ENCODE assay signal across 17 cellular contexts in the genomic region with DNA sequence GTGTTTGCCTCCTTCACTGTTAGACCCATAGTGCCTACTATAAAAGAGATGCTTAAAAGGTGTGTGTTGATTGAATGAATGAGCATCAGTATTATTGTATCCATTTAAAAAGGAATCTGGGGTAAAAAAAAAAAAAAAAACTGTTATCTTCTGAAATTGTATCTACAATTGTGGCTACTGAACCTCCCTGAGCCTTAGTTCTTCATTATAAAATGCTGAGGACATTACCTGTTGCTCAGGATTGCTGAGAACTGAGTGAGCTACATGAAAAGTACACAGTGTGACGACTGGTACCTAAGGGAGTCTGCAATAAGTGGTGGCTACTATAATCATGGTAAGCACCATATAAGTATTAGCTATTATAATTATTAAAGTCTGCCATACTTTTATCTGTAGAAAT.
DNase-seq lines count a peak whose midpoint lies in the region; ATAC-seq and TF ChIP-seq lines count a peak whose summit lies in the region.
"Had no signal": no experiment of that assay in that cellular context is flagged by ENCODE, and none has a peak within 500 bp of the region (broad histone marks: within the 10 kb centered on the region; RNA-seq: fewer than 3 reads in every experiment).

No MANE protein-coding gene starts in this region.

- H3K4me2 ChIP-seq in neural progenitor cell, result peak overlapping the region; percentile 46
- H3K4me2 ChIP-seq: A549 had no signal

- H3K4me1 ChIP-seq in HEK293 (ENCODE audit: control insufficient read depth, insufficient read depth, low read length) (peaks cover 28% of the 10 kb centered on the region), neural progenitor cell (peaks cover 41% of the 10 kb centered on the region), spleen (peaks cover 0 to 14% (median 3%) of the 10 kb centered on the region in 6 donors)
- H3K4me1 ChIP-seq: A549 had no signal

- ATAC-seq in HG03460 (IDR thresholded peaks at IDR 0.05; ENCODE audit: unreplicated experiment), result no peak
- ATAC-seq: A549; CD8-positive, alpha-beta T cell had no signal

- CTCF ChIA-PET in HEK293 (lab: Yijun Ruan, JAX), result interaction anchor here (0.6 to 0.9 kb wide), 4 partner anchors 11 to 116 kb away, joined by 3 to 5 read pairs (median 4); no protein-coding TSS in a partner anchor

- intact Hi-C loops in spleen (cut with DNase I; ENCODE audit: low total_unique reads), result no loop called here

- H3K9ac ChIP-seq in neural progenitor cell, result no peak overlapping the region

- no peaks in the 10 kb centered on the region for H3K9me3 ChIP-seq in HEK293 (ENCODE audit: control insufficient read depth, insufficient read depth, low read depth, low read length)
- H3K9me3 ChIP-seq in neural progenitor cell (ENCODE audit: low read depth), result no peaks in the 10 kb centered on the region
- H3K9me3 ChIP-seq in spleen, result no peaks in the 10 kb centered on the region
- H3K9me3 ChIP-seq: A549 had no signal

- H3K4me3 Mint-ChIP-seq in neural progenitor cell, result no peak overlapping the region
- H3K4me3 Mint-ChIP-seq: CD8-positive, alpha-beta T cell; H9 had no signal

- H3K27me3 ChIP-seq in neural progenitor cell, result no peaks in the 10 kb centered on the region
- no peaks in the 10 kb centered on the region for H3K27me3 ChIP-seq in spleen (replicated peaks in 1 of 7)

- no peaks in the 10 kb centered on the region for H4K20me1 ChIP-seq in neural progenitor cell (ENCODE audit: low read depth)

- H3K4me1 Mint-ChIP-seq in neural progenitor cell, result peaks cover 18% of the 10 kb centered on the region

- no peaks in the 10 kb centered on the region for H3K36me3 Mint-ChIP-seq in neural progenitor cell

- POLR2A ChIA-PET in HEK293 (lab: Yijun Ruan, JAX), result interaction anchor here (0.6 kb wide), 1 partner anchor 164 kb away, joined by 4 read pairs; no protein-coding TSS in a partner anchor

- peaks cover 21% of the 10 kb centered on the region for H3F3A ChIP-seq in neural progenitor cell (ENCODE audit: low read depth)

- H3K36me3 ChIP-seq in HEK293 (ENCODE audit: control insufficient read depth in 2 of 2, insufficient read depth in 1 of 2, low read length in 2 of 2), result no peaks in the 10 kb centered on the region
- no peaks in the 10 kb centered on the region for H3K36me3 ChIP-seq in neural progenitor cell
- H3K36me3 ChIP-seq in spleen, result peaks cover 0 to 39% (median 6%) of the 10 kb centered on the region in 6 donors

- TF ChIP-seq POLR2A in spleen (IDR thresholded peaks at IDR 0.05), result no peak

- no peak overlapping the region for H2AFZ ChIP-seq in neural progenitor cell (replicated peaks)

- no peak overlapping the region for H3K4me3 ChIP-seq in HEK293 (ENCODE audit: low read depth, low read length)
- no peak overlapping the region for H3K4me3 ChIP-seq in neural progenitor cell
- H3K4me3 ChIP-seq in spleen, result no peak overlapping the region
- H3K4me3 ChIP-seq: A549 had no signal

- no peaks in the 10 kb centered on the region for H3K79me2 ChIP-seq in neural progenitor cell (ENCODE audit: low read depth)

- no peak overlapping the region for H3K27ac Mint-ChIP-seq in neural progenitor cell
- H3K27ac Mint-ChIP-seq: CD8-positive, alpha-beta T cell; H9 had no signal

- no peaks in the 10 kb centered on the region for H3K9me3 Mint-ChIP-seq in neural progenitor cell
- H3K9me3 Mint-ChIP-seq: CD8-positive, alpha-beta T cell; H9 had no signal

- DNase-seq in NCI-H2107 treated with DMSO at 0.1 percent for 48 hours (lab: John Stamatoyannopoulos, UW; ENCODE audit: unreplicated experiment) (peak; percentile 5), NCI-H2107 (lab: John Stamatoyannopoulos, UW) (no peak), neural progenitor cell (ENCODE audit: low spot score) (no peak), spleen (no peak), NCI-H524 treated with DMSO at 0.1 percent for 48 hours (lab: John Stamatoyannopoulos, UW) (no peak)
- DNase-seq: AML-193; CD8-positive, alpha-beta T cell; COR-L47; DMS 273 treated with DMSO at 0.1 percent for 48 hours; DMS53; DND-41; EL; H9 had no signal

- peaks cover 4% of the 10 kb centered on the region for H3K27me3 Mint-ChIP-seq in neural progenitor cell (ENCODE audit: insufficient read depth, low read depth)

- H3K27ac ChIP-seq in HEK293 (ENCODE audit: extremely low read depth, low read depth, low read length), result no peak overlapping the region
- H3K27ac ChIP-seq in neural progenitor cell, result no peak overlapping the region
- no peak overlapping the region for H3K27ac ChIP-seq in spleen
- H3K27ac ChIP-seq: 22Rv1, A549 had no signal

- TF ChIP-seq CTCF in HEK293 (tag by site-specific recombination; IDR thresholded peaks at IDR 0.05) (no peak), neural progenitor cell (IDR thresholded peaks at IDR 0.05) (no peak), spleen (IDR thresholded peaks at IDR 0.05 in 8 of 11, conservative IDR thresholded peaks at IDR 0.05 in 3 of 11) (no peak)

- WGBS in spleen, 5 donors, result 83 to 100% (median 92%) methylated on average over 1 of the region's 1 CpG

TF ChIP-seq in HEK293, 187 proteins besides CTCF, POLR2A, EP300 and RAD21:
- TF ChIP-seq RBAK (tag by site-specific recombination; IDR thresholded peaks at IDR 0.05), result no peak
- peak; percentile 88 for TF ChIP-seq SCRT2 (tag by site-specific recombination; IDR thresholded peaks at IDR 0.05)
- TF ChIP-seq, protein P1, sequence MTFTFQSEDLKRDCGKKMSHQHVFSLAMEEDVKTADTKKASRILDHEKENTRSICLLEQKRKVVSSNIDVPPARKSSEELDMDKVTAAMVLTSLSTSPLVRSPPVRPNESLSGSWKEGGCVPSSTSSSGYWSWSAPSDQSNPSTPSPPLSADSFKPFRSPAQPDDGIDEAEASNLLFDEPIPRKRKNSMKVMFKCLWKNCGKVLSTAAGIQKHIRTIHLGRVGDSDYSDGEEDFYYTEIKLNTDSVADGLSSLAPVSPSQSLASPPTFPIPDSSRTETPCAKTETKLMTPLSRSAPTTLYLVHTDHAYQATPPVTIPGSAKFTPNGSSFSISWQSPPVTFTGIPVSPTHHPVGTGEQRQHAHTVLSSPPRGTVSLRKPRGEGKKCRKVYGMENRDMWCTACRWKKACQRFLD (tag by site-specific recombination; IDR thresholded peaks at IDR 0.05), result no peak
- TF ChIP-seq ZNF433 (tag by site-specific recombination; IDR thresholded peaks at IDR 0.05; ENCODE audit: low read depth), result no peak
- TF ChIP-seq ZNF747 (tag by site-specific recombination; IDR thresholded peaks at IDR 0.05), result no peak
- TF ChIP-seq ZNF792 (tag by site-specific recombination; IDR thresholded peaks at IDR 0.05), result no peak
- TF ChIP-seq SCRT1 (tag by site-specific recombination; IDR thresholded peaks at IDR 0.05; ENCODE audit: borderline replicate concordance), result peak; percentile 83
TF ChIP-seq in HEK293: peak in this region for 2.
